ENCODE assay signal across 1 cellular context in the genomic region with DNA sequence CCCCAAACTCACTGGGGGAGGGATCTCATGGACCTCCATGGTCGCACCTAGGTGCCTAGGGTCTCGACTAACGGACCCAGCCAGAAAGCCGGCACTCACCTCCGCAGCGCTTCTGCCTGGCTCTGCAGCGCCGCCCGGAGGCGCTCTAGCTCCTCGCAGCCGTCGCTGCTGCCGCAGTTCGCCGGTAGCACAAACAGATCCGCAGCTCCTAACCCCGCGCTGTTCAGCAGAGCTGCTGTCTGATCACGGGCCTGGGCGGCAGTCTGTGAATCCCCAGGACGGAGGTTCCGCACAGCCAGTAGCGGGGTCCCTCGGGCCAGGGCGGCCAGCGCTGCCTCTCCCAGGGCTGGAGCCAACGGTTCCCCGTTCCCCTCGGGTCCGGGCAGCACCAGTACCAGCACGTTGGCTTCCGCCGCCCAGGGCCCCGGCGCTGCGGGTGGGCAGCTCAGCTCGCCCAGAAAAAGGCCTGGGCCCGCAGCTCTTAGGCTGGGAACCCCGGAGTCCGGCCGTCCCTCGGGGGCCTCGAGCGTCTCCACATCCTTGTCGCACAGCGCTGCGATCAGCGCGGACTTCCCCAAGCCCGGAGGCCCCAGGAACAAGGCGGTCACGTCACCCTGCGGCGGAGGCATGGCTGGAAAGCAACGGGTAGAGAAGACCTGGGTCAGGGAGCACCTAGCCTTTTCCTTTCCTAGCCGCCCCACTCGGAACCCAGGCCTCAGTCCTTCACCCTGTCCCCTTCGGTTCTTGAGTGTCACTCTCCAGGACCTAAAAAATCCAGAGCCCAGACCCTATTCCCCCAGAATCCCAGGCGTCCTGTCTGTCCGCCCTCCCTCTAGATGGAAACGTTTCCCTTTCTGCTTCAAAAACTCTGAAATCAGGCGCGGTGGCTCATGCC.
TF ChIP-seq lines count a peak whose summit lies in the region.

No MANE protein-coding gene starts in this region.

TF ChIP-seq in K562, 482 proteins besides CTCF, POLR2A, EP300 and RAD21 (continued from another document and continues in another):
- TF ChIP-seq ETV6 (IDR thresholded peaks at IDR 0.05; ENCODE audit: borderline replicate concordance in 1 of 2, low read depth in 2 of 2, low read length in 1 of 2) (no peak), ETV6 (CRISPR knock-in tag; IDR thresholded peaks at IDR 0.05; ENCODE audit: borderline replicate concordance) (no peak), SFPQ (IDR thresholded peaks at IDR 0.05; ENCODE audit: low read depth, low read length) (no peak), KLF13 (tag; IDR thresholded peaks at IDR 0.05; ENCODE audit: borderline replicate concordance, low read depth) (no peak), ATF1 (CRISPR knock-in tag; IDR thresholded peaks at IDR 0.05) (no peak), ATF1 (tag; IDR thresholded peaks at IDR 0.05) (no peak), TRIM25 (IDR thresholded peaks at IDR 0.05; ENCODE audit: borderline replicate concordance) (no peak), PTBP1 (IDR thresholded peaks at IDR 0.05; ENCODE audit: low read depth, low read length) (no peak), ZFP36 (IDR thresholded peaks at IDR 0.05; ENCODE audit: low read depth, low read length, partially characterized antibody) (peak; percentile 42), TEAD2 (tag; IDR thresholded peaks at IDR 0.05) (no peak), L3MBTL2 (IDR thresholded peaks at IDR 0.05) (0 out of 2 replicates have a peak, but pooled peaks have one; percentile 27), NUFIP1 (IDR thresholded peaks at IDR 0.05; ENCODE audit: partially characterized antibody) (no peak), PRDM10 (IDR thresholded peaks at IDR 0.05; ENCODE audit: partially characterized antibody) (no peak), IFI16 (CRISPR knock-in tag; IDR thresholded peaks at IDR 0.05) (no peak), SETDB1 (IDR thresholded peaks at IDR 0.05; ENCODE audit: low read length) (no peak), SMAD1 (IDR thresholded peaks at IDR 0.05; ENCODE audit: low read depth, low read length, partially characterized antibody) (no peak), CCNT2 (IDR thresholded peaks at IDR 0.05; ENCODE audit: borderline replicate concordance, extremely low read depth, insufficient read length, low read depth, low read length) (no peak), ZBTB7A (IDR thresholded peaks at IDR 0.05; ENCODE audit: borderline replicate concordance, control insufficient read depth, low read depth, low read length) (no peak), TAF15 (IDR thresholded peaks at IDR 0.05; ENCODE audit: low read depth, low read length) (no peak), SMAD2 (IDR thresholded peaks at IDR 0.05; ENCODE audit: low read depth, low read length) (no peak), ZNF263 (CRISPR knock-in tag; IDR thresholded peaks at IDR 0.05; ENCODE audit: borderline replicate concordance) (no peak), ARID2 (IDR thresholded peaks at IDR 0.05) (peak; percentile 62), POLR2G (IDR thresholded peaks at IDR 0.05; ENCODE audit: low read depth, low read length) (peak; percentile 76), NCOA4 (IDR thresholded peaks at IDR 0.05; ENCODE audit: partially characterized antibody) (no peak), NCOA2 (IDR thresholded peaks at IDR 0.05; ENCODE audit: partially characterized antibody in 2 of 2) (no peak), RB1 (IDR thresholded peaks at IDR 0.05; ENCODE audit: low read depth) (peak; percentile 56; the same call in 1 of the 2 replicates), HNRNPLL (IDR thresholded peaks at IDR 0.05; ENCODE audit: low read depth, low read length, poor library complexity, severe bottlenecking) (no peak), NR2C1 (IDR thresholded peaks at IDR 0.05) (no peak), NR2C1 (tag; IDR thresholded peaks at IDR 0.05) (no peak), NBN (IDR thresholded peaks at IDR 0.05; ENCODE audit: low read depth) (no peak)
- TF ChIP-seq, protein P1, sequence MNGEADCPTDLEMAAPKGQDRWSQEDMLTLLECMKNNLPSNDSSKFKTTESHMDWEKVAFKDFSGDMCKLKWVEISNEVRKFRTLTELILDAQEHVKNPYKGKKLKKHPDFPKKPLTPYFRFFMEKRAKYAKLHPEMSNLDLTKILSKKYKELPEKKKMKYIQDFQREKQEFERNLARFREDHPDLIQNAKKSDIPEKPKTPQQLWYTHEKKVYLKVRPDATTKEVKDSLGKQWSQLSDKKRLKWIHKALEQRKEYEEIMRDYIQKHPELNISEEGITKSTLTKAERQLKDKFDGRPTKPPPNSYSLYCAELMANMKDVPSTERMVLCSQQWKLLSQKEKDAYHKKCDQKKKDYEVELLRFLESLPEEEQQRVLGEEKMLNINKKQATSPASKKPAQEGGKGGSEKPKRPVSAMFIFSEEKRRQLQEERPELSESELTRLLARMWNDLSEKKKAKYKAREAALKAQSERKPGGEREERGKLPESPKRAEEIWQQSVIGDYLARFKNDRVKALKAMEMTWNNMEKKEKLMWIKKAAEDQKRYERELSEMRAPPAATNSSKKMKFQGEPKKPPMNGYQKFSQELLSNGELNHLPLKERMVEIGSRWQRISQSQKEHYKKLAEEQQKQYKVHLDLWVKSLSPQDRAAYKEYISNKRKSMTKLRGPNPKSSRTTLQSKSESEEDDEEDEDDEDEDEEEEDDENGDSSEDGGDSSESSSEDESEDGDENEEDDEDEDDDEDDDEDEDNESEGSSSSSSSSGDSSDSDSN (IDR thresholded peaks at IDR 0.05; ENCODE audit: borderline replicate concordance in 1 of 2, low read depth in 2 of 2, low read length in 2 of 2): 0 out of 4 replicates have a peak, but pooled peaks have one; percentile 30 to 48
- TF ChIP-seq, protein P2, sequence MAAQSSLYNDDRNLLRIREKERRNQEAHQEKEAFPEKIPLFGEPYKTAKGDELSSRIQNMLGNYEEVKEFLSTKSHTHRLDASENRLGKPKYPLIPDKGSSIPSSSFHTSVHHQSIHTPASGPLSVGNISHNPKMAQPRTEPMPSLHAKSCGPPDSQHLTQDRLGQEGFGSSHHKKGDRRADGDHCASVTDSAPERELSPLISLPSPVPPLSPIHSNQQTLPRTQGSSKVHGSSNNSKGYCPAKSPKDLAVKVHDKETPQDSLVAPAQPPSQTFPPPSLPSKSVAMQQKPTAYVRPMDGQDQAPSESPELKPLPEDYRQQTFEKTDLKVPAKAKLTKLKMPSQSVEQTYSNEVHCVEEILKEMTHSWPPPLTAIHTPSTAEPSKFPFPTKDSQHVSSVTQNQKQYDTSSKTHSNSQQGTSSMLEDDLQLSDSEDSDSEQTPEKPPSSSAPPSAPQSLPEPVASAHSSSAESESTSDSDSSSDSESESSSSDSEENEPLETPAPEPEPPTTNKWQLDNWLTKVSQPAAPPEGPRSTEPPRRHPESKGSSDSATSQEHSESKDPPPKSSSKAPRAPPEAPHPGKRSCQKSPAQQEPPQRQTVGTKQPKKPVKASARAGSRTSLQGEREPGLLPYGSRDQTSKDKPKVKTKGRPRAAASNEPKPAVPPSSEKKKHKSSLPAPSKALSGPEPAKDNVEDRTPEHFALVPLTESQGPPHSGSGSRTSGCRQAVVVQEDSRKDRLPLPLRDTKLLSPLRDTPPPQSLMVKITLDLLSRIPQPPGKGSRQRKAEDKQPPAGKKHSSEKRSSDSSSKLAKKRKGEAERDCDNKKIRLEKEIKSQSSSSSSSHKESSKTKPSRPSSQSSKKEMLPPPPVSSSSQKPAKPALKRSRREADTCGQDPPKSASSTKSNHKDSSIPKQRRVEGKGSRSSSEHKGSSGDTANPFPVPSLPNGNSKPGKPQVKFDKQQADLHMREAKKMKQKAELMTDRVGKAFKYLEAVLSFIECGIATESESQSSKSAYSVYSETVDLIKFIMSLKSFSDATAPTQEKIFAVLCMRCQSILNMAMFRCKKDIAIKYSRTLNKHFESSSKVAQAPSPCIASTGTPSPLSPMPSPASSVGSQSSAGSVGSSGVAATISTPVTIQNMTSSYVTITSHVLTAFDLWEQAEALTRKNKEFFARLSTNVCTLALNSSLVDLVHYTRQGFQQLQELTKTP (IDR thresholded peaks at IDR 0.05; ENCODE audit: low read depth in 1 of 2, partially characterized antibody in 2 of 2): no peak
- TF ChIP-seq, protein P3, sequence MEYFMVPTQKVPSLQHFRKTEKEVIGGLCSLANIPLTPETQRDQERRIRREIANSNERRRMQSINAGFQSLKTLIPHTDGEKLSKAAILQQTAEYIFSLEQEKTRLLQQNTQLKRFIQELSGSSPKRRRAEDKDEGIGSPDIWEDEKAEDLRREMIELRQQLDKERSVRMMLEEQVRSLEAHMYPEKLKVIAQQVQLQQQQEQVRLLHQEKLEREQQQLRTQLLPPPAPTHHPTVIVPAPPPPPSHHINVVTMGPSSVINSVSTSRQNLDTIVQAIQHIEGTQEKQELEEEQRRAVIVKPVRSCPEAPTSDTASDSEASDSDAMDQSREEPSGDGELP (CRISPR knock-in tag; IDR thresholded peaks at IDR 0.05; ENCODE audit: borderline replicate concordance): peak; percentile 59; the same call in 1 of the 2 replicates
